In genomic region chr14:74912801-74913200, GRCh38 we compare ENCODE assay signal across 21 cellular contexts. TPM values are rescaled to one million over a fixed set of nuclear protein-coding genes. Genes with fewer than 3 reads are reported as not detected.
DNase-seq lines count a peak whose midpoint lies in the region; ATAC-seq, FAIRE-seq and TF ChIP-seq lines count a peak whose summit lies in the region.
"Had no signal": no experiment of that assay in that cellular context is flagged by ENCODE, and none has a peak within 500 bp of the region (broad histone marks: within the 10 kb centered on the region; RNA-seq: fewer than 3 reads in every experiment).

No MANE protein-coding gene starts in this region.

- DNase-seq in H7 (peak; percentile 47), kidney (peak; percentile 66), osteoblast (ENCODE audit: insufficient read length, low spot score, missing footprints) (peak; percentile 6), urothelium cell line (ENCODE audit: low spot score) (no peak), superior temporal gyrus (ENCODE audit: extremely low spot score) (no peak)
- DNase-seq: 8988T; CD4-positive, alpha-beta memory T cell; DMS153; DMS79; GDM1 had no signal

- H3K36me3 ChIP-seq in H7 (replicated peaks; ENCODE audit: control insufficient read depth, insufficient read depth, low read length) (no peaks in the 10 kb centered on the region; the same call in 1 of the 2 replicates), kidney (ENCODE audit: control insufficient read depth in 1 of 2, insufficient read depth in 2 of 2, low read length in 2 of 2) (no peaks in the 10 kb centered on the region), osteoblast (ENCODE audit: insufficient read depth, low read length) (no peaks in the 10 kb centered on the region)
- H3K36me3 ChIP-seq: HAP-1 had no signal

- no peak for TF ChIP-seq POLR2A in GM18505 (IDR thresholded peaks at IDR 0.05; ENCODE audit: borderline replicate concordance, extremely low read depth, insufficient read depth, insufficient read length)

- FAIRE-seq in kidney (lab: Jason Lieb, UNC) = no peak
- FAIRE-seq in urothelium cell line (lab: Jason Lieb, UNC) = peak; percentile 56
- FAIRE-seq: GM12892, H1 had no signal

- H2AFZ ChIP-seq in osteoblast (ENCODE audit: low read length) = no peak overlapping the region

- no peaks in the 10 kb centered on the region for H4K20me1 ChIP-seq in osteoblast (ENCODE audit: insufficient read depth, low read length)

- H3K4me1 ChIP-seq in kidney (ENCODE audit: control insufficient read depth in 1 of 2, insufficient read depth in 1 of 2, low read depth in 1 of 2, low read length in 2 of 2) = peaks cover 4 to 9% of the 10 kb centered on the region in 2 donors
- peaks cover 6% of the 10 kb centered on the region for H3K4me1 ChIP-seq in osteoblast (ENCODE audit: insufficient read depth, low read length)
- H3K4me1 ChIP-seq: HAP-1 had no signal

- ATAC-seq in GM18873 (IDR thresholded peaks at IDR 0.05; ENCODE audit: low FRiP score, unreplicated experiment) (no peak), GM18505 (IDR thresholded peaks at IDR 0.05; ENCODE audit: unreplicated experiment) (no peak)

- no peak overlapping the region for H3K4me3 ChIP-seq in H7 (ENCODE audit: insufficient read depth, low read depth, low read length)
- no peak overlapping the region for H3K4me3 ChIP-seq in kidney (ENCODE audit: low read length in 2 of 2)
- H3K4me3 ChIP-seq in osteoblast (ENCODE audit: insufficient read depth, low read length) = no peak overlapping the region
- H3K4me3 ChIP-seq: BLaER1, HAP-1 had no signal

- TF ChIP-seq CTCF in kidney (IDR thresholded peaks at IDR 0.05; ENCODE audit: borderline replicate concordance, extremely low read depth, insufficient read depth) (no peak), osteoblast (IDR thresholded peaks at IDR 0.05; ENCODE audit: extremely low read depth, low read depth, low read length) (no peak)

- H3K79me2 ChIP-seq in osteoblast (ENCODE audit: insufficient read depth, low read length) = no peaks in the 10 kb centered on the region

- H3K27ac ChIP-seq in kidney (ENCODE audit: low read depth in 2 of 2, low read length in 2 of 2) (no peak overlapping the region), osteoblast (ENCODE audit: low read depth, low read length) (no peak overlapping the region)
- H3K27ac ChIP-seq: BLaER1 had no signal

- H3K9me3 ChIP-seq in kidney (ENCODE audit: control insufficient read depth in 1 of 2, low read length in 2 of 2) (no peaks in the 10 kb centered on the region), osteoblast (ENCODE audit: low read depth, low read length) (no peaks in the 10 kb centered on the region)
- H3K9me3 ChIP-seq: BLaER1, HAP-1 had no signal

- no peak overlapping the region for H3K4me2 ChIP-seq in osteoblast (ENCODE audit: insufficient read depth, low read length)
- H3K4me2 ChIP-seq: BLaER1 had no signal

- H3K9ac ChIP-seq in kidney (ENCODE audit: low read length in 2 of 2) = no peak overlapping the region
- H3K9ac ChIP-seq: BLaER1 had no signal

- H3K27me3 ChIP-seq in H7 (ENCODE audit: control insufficient read depth, insufficient read depth, low read length) (no peaks in the 10 kb centered on the region), osteoblast (ENCODE audit: insufficient read depth, low read length) (no peaks in the 10 kb centered on the region)
- H3K27me3 ChIP-seq: BLaER1 had no signal

- intact Hi-C loops in kidney (cut with DNase I) = no loop called here

RNA-seq across cellular contexts. Expression of gene RPS6KL1, which starts 10.3 kb away (rescaled TPM):
- total RNA-seq in H7 (2014; rRNA removed; shearing (Covaris generic)) = 5.4 and 12.4 TPM in 2 replicates
- total RNA-seq in kidney (7.9 TPM), osteoblast (0.29 and 0.36 TPM in 2 replicates)
- 3.7 TPM for polyA plus RNA-seq in kidney (ENCODE audit: insufficient read depth, low read depth, low replicate concordance)
- polyA plus RNA-seq: CD14-positive monocyte had no signal

RNA-seq across cellular contexts. Expression of gene DLST, which starts 31.1 kb away (rescaled TPM):
- total RNA-seq in H7 (2014; rRNA removed; shearing (Covaris generic)) = 71.0 and 76.7 TPM in 2 replicates
- total RNA-seq in kidney (98.6 TPM), osteoblast (69.8 and 72.5 TPM in 2 replicates)
- polyA plus RNA-seq in kidney (ENCODE audit: insufficient read depth, low read depth, low replicate concordance) = 112 TPM

RNA-seq across cellular contexts. Expression of gene PROX2, which starts 36.9 kb away (rescaled TPM):
- not detected in 2 replicates for total RNA-seq in H7 (2014; rRNA removed; shearing (Covaris generic))
- total RNA-seq in kidney = not detected
- not detected for polyA plus RNA-seq in kidney (ENCODE audit: insufficient read depth, low read depth, low replicate concordance)
- total RNA-seq in osteoblast = not detected in 2 replicates
- total RNA-seq: A673; CD4-positive, alpha-beta memory T cell; Daoy; H1; HT-29 had no signal
- polyA plus RNA-seq: AG04450, CD14-positive monocyte had no signal

RNA-seq across cellular contexts. Expression of gene PGF, which starts 42.6 kb away (rescaled TPM):
- total RNA-seq in H7 (2014; rRNA removed; shearing (Covaris generic)) = 4.6 and 6.9 TPM in 2 replicates
- total RNA-seq in kidney = 9.3 TPM
- polyA plus RNA-seq in kidney (ENCODE audit: insufficient read depth, low read depth, low replicate concordance) = 12.1 TPM
- 16.3 and 24.5 TPM in 2 replicates for total RNA-seq in osteoblast
- total RNA-seq: CD4-positive, alpha-beta memory T cell had no signal
- polyA plus RNA-seq: CD14-positive monocyte had no signal

Comparison
In these comparisons a context has a peak if more than half of its experiments do, and no peak if none do; other contexts are left out.
1. DNase-seq: peak in H7 (single experiment), kidney (single experiment) and osteoblast (single experiment); none in urothelium cell line (single experiment) and superior temporal gyrus (single experiment).